In genomic region chr1:85202092-85202863, GRCh38 we compare ENCODE assay signal across 8 cellular contexts. TPM values are rescaled to one million over a fixed set of nuclear protein-coding genes. Genes with fewer than 3 reads are reported as not detected.
A peak's percentile ranks its signal among the peaks of the same experiment; 100 is the strongest.
DNase-seq lines count a peak whose midpoint lies in the region; ATAC-seq and TF ChIP-seq lines count a peak whose summit lies in the region.

No MANE protein-coding gene starts in this region.

- peak overlapping the region; percentile 93 for H3K4me2 ChIP-seq in smooth muscle cell

- no peaks in the 10 kb centered on the region for H3K9me3 ChIP-seq in RWPE2 (ENCODE audit: severe bottlenecking)
- no peaks in the 10 kb centered on the region for H3K9me3 ChIP-seq in smooth muscle cell (replicated peaks; ENCODE audit: low read depth)

- peak overlapping the region; percentile 94 for H3K4me3 Mint-ChIP-seq in activated CD4-positive, alpha-beta T cell treated with anti-CD3 and anti-CD28 coated beads, Interleukin-2, amount 10 ng/mL, durations not matched to agents 24 days and 14 days

- ATAC-seq in RWPE2 (ENCODE audit: low read depth) = 0 out of 3 replicates have a peak, but pooled peaks have one; percentile 3
- peak; percentile 26 for ATAC-seq in foreskin keratinocyte

- peak overlapping the region; percentile 94 for H2AFZ ChIP-seq in smooth muscle cell (ENCODE audit: low read depth)

- peaks cover 40% of the 10 kb centered on the region for H3K79me2 ChIP-seq in smooth muscle cell (ENCODE audit: low read depth)

- peaks cover 49% of the 10 kb centered on the region for H3K27me3 Mint-ChIP-seq in activated CD4-positive, alpha-beta T cell treated with anti-CD3 and anti-CD28 coated beads, Interleukin-2, amount 10 ng/mL, durations not matched to agents 24 days and 14 days

- intact Hi-C loops in activated CD4-positive, alpha-beta T cell treated with anti-CD3 and anti-CD28 coated beads, Interleukin-2, amount 10 ng/mL, durations not matched to agents 24 days and 14 days (cut with micrococcal nuclease) = loop anchor here (5.0 kb wide), 3 partner anchors 55 to 375 kb away; partner anchors contain the start of gene C1orf52

- H3K4me1 ChIP-seq in RWPE2 (ENCODE audit: insufficient read depth, poor library complexity, severe bottlenecking) (peaks cover 29% of the 10 kb centered on the region), foreskin keratinocyte (peaks cover 20% of the 10 kb centered on the region), smooth muscle cell (ENCODE audit: low read depth) (peaks cover 31% of the 10 kb centered on the region)

- no peak for DNase-seq in activated CD4-positive, alpha-beta T cell treated with anti-CD3 and anti-CD28 coated beads, Interleukin-2, amount 10 ng/mL, durations not matched to agents 24 days and 14 days
- DNase-seq in activated CD4-positive, alpha-beta T cell treated with anti-CD3 and anti-CD28 coated beads, Interleukin-2, amount 50 U/mL, for 1 hour = no peak
- no peak for DNase-seq in RWPE2 (ENCODE audit: low spot score)
- DNase-seq in foreskin keratinocyte = peak in 1 of 2 donors; percentile 45
- no peak for DNase-seq in smooth muscle cell (lab: John Stamatoyannopoulos, UW; ENCODE audit: unreplicated experiment)
- no peak for DNase-seq in globus pallidus (ENCODE audit: low spot score)
- DNase-seq in effector CD8-positive, alpha-beta T cell (lab: John Stamatoyannopoulos, UW) = no peak
- DNase-seq in NCI-H2227 (lab: John Stamatoyannopoulos, UW; ENCODE audit: unreplicated experiment) = no peak

- no peaks in the 10 kb centered on the region for H3K36me3 Mint-ChIP-seq in activated CD4-positive, alpha-beta T cell treated with anti-CD3 and anti-CD28 coated beads, Interleukin-2, amount 10 ng/mL, durations not matched to agents 24 days and 14 days (ENCODE audit: low read depth)

- peaks cover 3% of the 10 kb centered on the region for H3F3A ChIP-seq in smooth muscle cell (ENCODE audit: low read depth)

- no peaks in the 10 kb centered on the region for H3K36me3 ChIP-seq in RWPE2 (ENCODE audit: low read depth)
- H3K36me3 ChIP-seq in smooth muscle cell (ENCODE audit: low read depth) = no peaks in the 10 kb centered on the region

- H3K27ac ChIP-seq in RWPE2 (ENCODE audit: poor library complexity, severe bottlenecking) = peak overlapping the region; percentile 72
- no peak overlapping the region for H3K27ac ChIP-seq in foreskin keratinocyte
- H3K27ac ChIP-seq in smooth muscle cell (ENCODE audit: low read depth) = peak overlapping the region; percentile 87

- H3K4me3 ChIP-seq in RWPE2 (ENCODE audit: severe bottlenecking) (peak overlapping the region; percentile 87), smooth muscle cell (peak overlapping the region; percentile 92)

- TF ChIP-seq CTCF in RWPE2 (IDR thresholded peaks at IDR 0.05; ENCODE audit: poor library complexity, severe bottlenecking) (no peak), foreskin keratinocyte (conservative IDR thresholded peaks at IDR 0.05) (no peak), smooth muscle cell (IDR thresholded peaks at IDR 0.05; ENCODE audit: borderline replicate concordance, insufficient read depth, poor library complexity, severe bottlenecking) (no peak)

- WGBS in smooth muscle cell (ENCODE audit: low lambda C conversion rate) = 13% methylated on average over 14 of the region's 14 CpGs

- H3K9me3 Mint-ChIP-seq in activated CD4-positive, alpha-beta T cell treated with anti-CD3 and anti-CD28 coated beads, Interleukin-2, amount 10 ng/mL, durations not matched to agents 24 days and 14 days = no peaks in the 10 kb centered on the region

- peaks cover 12% of the 10 kb centered on the region for H3K4me1 Mint-ChIP-seq in activated CD4-positive, alpha-beta T cell treated with anti-CD3 and anti-CD28 coated beads, Interleukin-2, amount 10 ng/mL, durations not matched to agents 24 days and 14 days

- H3K27me3 ChIP-seq in RWPE2 (ENCODE audit: insufficient read depth, poor library complexity, severe bottlenecking) (no peaks in the 10 kb centered on the region), foreskin keratinocyte (no peaks in the 10 kb centered on the region), smooth muscle cell (ENCODE audit: low read depth) (no peaks in the 10 kb centered on the region)

- H3K9ac ChIP-seq in smooth muscle cell (ENCODE audit: low read depth) = peak overlapping the region; percentile 94

- H4K20me1 ChIP-seq in smooth muscle cell (ENCODE audit: low read depth) = peaks cover 14% of the 10 kb centered on the region

- H3K27ac Mint-ChIP-seq in activated CD4-positive, alpha-beta T cell treated with anti-CD3 and anti-CD28 coated beads, Interleukin-2, amount 10 ng/mL, durations not matched to agents 24 days and 14 days = peak overlapping the region; percentile 87

RNA-seq across cellular contexts. Expression of gene SYDE2, which starts 1.5 kb away (rescaled TPM):
- 1.2 and 1.4 TPM in 2 replicates for total RNA-seq in activated CD4-positive, alpha-beta T cell treated with anti-CD3 and anti-CD28 coated beads, Interleukin-2, amount 10 ng/mL, durations not matched to agents 24 days and 14 days
- total RNA-seq in foreskin keratinocyte = 3.5 and 4.4 TPM in 2 replicates
- polyA plus RNA-seq in foreskin keratinocyte = 0.19 and 0.30 TPM in 2 replicates
- 9.1 and 9.8 TPM in 2 replicates for total RNA-seq in smooth muscle cell
- polyA plus RNA-seq in smooth muscle cell = 4.6 and 4.9 TPM in 2 replicates

RNA-seq across cellular contexts. Expression of gene C1orf52, which starts 57.2 kb away (rescaled TPM):
- total RNA-seq in activated CD4-positive, alpha-beta T cell treated with anti-CD3 and anti-CD28 coated beads, Interleukin-2, amount 10 ng/mL, durations not matched to agents 24 days and 14 days = 29.8 and 32.3 TPM in 2 replicates
- total RNA-seq in foreskin keratinocyte (21.4 TPM in 2 replicates), smooth muscle cell (30.7 and 39.4 TPM in 2 replicates)
- polyA plus RNA-seq in foreskin keratinocyte (18.7 and 21.8 TPM in 2 replicates), smooth muscle cell (45.0 and 46.4 TPM in 2 replicates)
